In the genomic region with DNA sequence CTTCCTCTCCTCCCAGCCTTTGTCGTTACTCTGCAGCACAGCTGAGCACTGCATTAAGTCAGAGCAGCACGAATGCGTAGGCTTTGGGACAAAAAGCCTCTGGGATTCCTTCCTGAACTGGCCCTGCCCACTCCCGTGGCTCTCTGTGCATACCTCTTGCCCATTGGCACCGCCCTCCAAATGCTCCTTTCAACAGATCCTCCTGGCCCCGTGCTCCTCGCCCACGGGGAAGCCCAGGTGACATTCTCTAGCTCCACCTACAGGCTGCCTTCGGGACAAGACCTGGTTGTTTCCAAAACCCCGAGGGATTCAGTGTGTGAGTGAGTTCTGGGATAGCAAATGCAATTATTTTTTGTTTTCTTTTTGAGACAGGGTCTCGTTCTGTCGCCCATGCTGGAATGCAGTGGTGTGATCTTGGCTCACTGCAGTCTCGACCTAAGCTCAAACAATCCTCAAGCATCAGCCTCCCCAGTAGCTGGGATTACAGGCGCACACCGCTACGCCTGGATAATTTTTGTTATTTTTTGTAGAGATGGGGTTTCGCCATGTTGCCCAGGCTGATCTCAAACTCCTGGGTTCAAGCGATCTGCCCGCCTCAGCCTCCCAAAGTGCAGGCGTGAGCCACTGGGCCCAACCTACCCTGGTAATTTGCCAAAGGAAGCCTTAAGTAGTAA, we compare ENCODE assay signal across 8 cellular contexts. TPM values are rescaled to one million over a fixed set of nuclear protein-coding genes. Genes with fewer than 3 reads are reported as not detected.
DNase-seq lines count a peak whose midpoint lies in the region; ATAC-seq and TF ChIP-seq lines count a peak whose summit lies in the region.

No MANE protein-coding gene starts in this region.

- DNase-seq in NCI-H1092 (lab: John Stamatoyannopoulos, UW): peak; percentile 54
- peak; percentile 25 to 37 for DNase-seq in SW 1271 (lab: John Stamatoyannopoulos, UW)
- peak; percentile 80 for DNase-seq in adipocyte (ENCODE audit: low read depth)
- DNase-seq in heart left ventricle: peak; percentile 80 to 88 (median 81)
- DNase-seq in progenitor cell of endocrine pancreas (ENCODE audit: low spot score, unreplicated experiment): peak; percentile 71
- DNase-seq in ureter (ENCODE audit: low spot score): peak; percentile 88

- peaks cover 2% of the 10 kb centered on the region for H3K4me1 Mint-ChIP-seq in progenitor cell of endocrine pancreas (ENCODE audit: low read depth)

- ATAC-seq in heart left ventricle (peak; percentile 91 to 97 (median 96)), HG03159 (IDR thresholded peaks at IDR 0.05; ENCODE audit: unreplicated experiment) (no peak)

- no peak overlapping the region for H3K9ac ChIP-seq in adipocyte (ENCODE audit: low read length)

- H3K27me3 ChIP-seq in adipocyte (replicated peaks; ENCODE audit: control insufficient read depth, insufficient read depth, low read length) (no peaks in the 10 kb centered on the region), heart left ventricle (no peaks in the 10 kb centered on the region)

- peak overlapping the region in 8 of 12 donors; percentile 14 to 56 (median 34) for H3K27ac ChIP-seq in heart left ventricle

- TF ChIP-seq POLR2A in heart left ventricle (IDR thresholded peaks at IDR 0.05): no peak

- peaks cover 7% of the 10 kb centered on the region for H3K36me3 Mint-ChIP-seq in progenitor cell of endocrine pancreas (ENCODE audit: insufficient read depth)

- no peaks in the 10 kb centered on the region for H3K27me3 Mint-ChIP-seq in progenitor cell of endocrine pancreas

- H3K9me3 ChIP-seq in adipocyte (ENCODE audit: control insufficient read depth, low read length) (no peaks in the 10 kb centered on the region), heart left ventricle (no peaks in the 10 kb centered on the region)

- intact Hi-C loops in heart left ventricle (cut with DNase I): loop anchor here in 9 of 10 donors (2.0 to 10.0 kb wide), 8 partner anchors 66 to 338 kb away; a partner anchor contains a TSS

- H3K27ac Mint-ChIP-seq in progenitor cell of endocrine pancreas: peak overlapping the region; percentile 2

- H3K4me3 Mint-ChIP-seq in progenitor cell of endocrine pancreas (ENCODE audit: low read depth): peak overlapping the region; percentile 42

- H3K4me3 ChIP-seq in adipocyte (ENCODE audit: low read length) (no peak overlapping the region), heart left ventricle (peak overlapping the region in 8 of 12 donors; percentile 0 to 43 (median 26))

- TF ChIP-seq CTCF in GM12874 (IDR thresholded peaks at IDR 0.05; ENCODE audit: insufficient read depth, low read depth, low read length): peak; percentile 71
- TF ChIP-seq CTCF in heart left ventricle (IDR thresholded peaks at IDR 0.05): peak; percentile 62 to 91 (median 84)
- TF ChIP-seq CTCF in progenitor cell of endocrine pancreas (IDR thresholded peaks at IDR 0.05; ENCODE audit: unreplicated experiment): peak; percentile 90

- H3K9me3 Mint-ChIP-seq in progenitor cell of endocrine pancreas (ENCODE audit: low read depth): no peaks in the 10 kb centered on the region

- H3K36me3 ChIP-seq in adipocyte (ENCODE audit: control insufficient read depth, insufficient read depth, low read length, severe bottlenecking) (peaks cover 39% of the 10 kb centered on the region), heart left ventricle (peaks cover 8 to 45% (median 43%) of the 10 kb centered on the region in 9 donors)

- H3K4me1 ChIP-seq in adipocyte (ENCODE audit: control insufficient read depth, insufficient read depth, low read length) (peaks cover 6% of the 10 kb centered on the region), heart left ventricle (peaks cover 0 to 13% (median 10%) of the 10 kb centered on the region in 12 donors)

- WGBS in heart left ventricle, 4 donors: 26 to 30% (median 27%) methylated on average over 20 of the region's 20 CpGs

RNA-seq across cellular contexts. Expression of a gene that starts 17.9 kb away (rescaled TPM):
- 1 to 10 TPM; 1.1 to 9.6 (median 2.1) TPM for total RNA-seq in heart left ventricle
- 1 to 10 TPM; 1.7 to 9.6 TPM for polyA plus RNA-seq in heart left ventricle
- total RNA-seq in progenitor cell of endocrine pancreas: not detected in 2 replicates
- total RNA-seq in ureter: 2.8 TPM

RNA-seq across cellular contexts. Expression of a gene that starts 31.9 kb away (rescaled TPM):
- total RNA-seq in heart left ventricle (10 to 100 TPM in 8 of 9 donors, 1 to 10 TPM in 1; 9.1 to 42.5 (median 25.5) TPM), progenitor cell of endocrine pancreas (not detected in 2 replicates), ureter (not detected)
- 10 to 100 TPM in 1 of 2 donors, 1 to 10 TPM in 1; 4.3 to 41.5 TPM for polyA plus RNA-seq in heart left ventricle

Comparison
In these comparisons a context has a peak if more than half of its experiments do, and no peak if none do; other contexts are left out.
1. DNase-seq: peak in every context shown above with its lines; median percentile 88 in ureter; 81 in heart left ventricle; 80 in adipocyte; 71 in progenitor cell of endocrine pancreas; 54 in NCI-H1092; 31 in SW 1271.
2. RNA of a gene that starts 31.9 kb away (total RNA-seq): 9.1 to 42.5 TPM in heart left ventricle; not detected in progenitor cell of endocrine pancreas and not detected in ureter (single experiment); every median in the first group is over 10 times any median in the second.
3. Peak in every context shown above with its lines, with median percentiles within 50 percentile points of each other: CTCF ChIP-seq.